9 cellular contexts compared by ENCODE assay signal in genomic region chr1:228794173-228794572, GRCh38. TPM values are rescaled to one million over a fixed set of nuclear protein-coding genes. Genes with fewer than 3 reads are reported as not detected.
DNase-seq lines count a peak whose midpoint lies in the region; ATAC-seq and TF ChIP-seq lines count a peak whose summit lies in the region.
"Had no signal": no experiment of that assay in that cellular context is flagged by ENCODE, and none has a peak within 500 bp of the region (broad histone marks: within the 10 kb centered on the region; RNA-seq: fewer than 3 reads in every experiment).

No MANE protein-coding gene starts in this region.

- H3K27me3 ChIP-seq in vagina (no peaks in the 10 kb centered on the region), upper lobe of right lung (no peaks in the 10 kb centered on the region)

- no peaks in the 10 kb centered on the region for H3K36me3 ChIP-seq in vagina
- H3K36me3 ChIP-seq in upper lobe of right lung: no peaks in the 10 kb centered on the region

- H3K27me3 Mint-ChIP-seq in activated CD8-positive, alpha-beta T cell treated with anti-CD3 and anti-CD28 coated beads, Interleukin-2, amount 10 ng/mL, durations not matched to agents 7 days and 5 days (ENCODE audit: low read depth): no peaks in the 10 kb centered on the region

- POLR2A ChIA-PET in activated CD8-positive, alpha-beta T cell treated with anti-CD3 and anti-CD28 coated beads, Interleukin-2, amount 10 ng/mL, durations not matched to agents 7 days and 5 days (lab: Charles Lee): interaction anchor here (0.8 to 2.6 kb wide), 3 partner anchors 10 to 59 kb away, joined by 3 to 18 read pairs (median 3); partner anchors contain the start of gene RHOU

- H3K4me1 Mint-ChIP-seq in activated CD8-positive, alpha-beta T cell treated with anti-CD3 and anti-CD28 coated beads, Interleukin-2, amount 10 ng/mL, durations not matched to agents 7 days and 5 days (ENCODE audit: low read depth): peaks cover 36% of the 10 kb centered on the region

- TF ChIP-seq POLR2A in vagina (IDR thresholded peaks at IDR 0.05): no peak

- H3K4me3 Mint-ChIP-seq in activated CD8-positive, alpha-beta T cell treated with anti-CD3 and anti-CD28 coated beads, Interleukin-2, amount 10 ng/mL, durations not matched to agents 7 days and 5 days: no peak overlapping the region

- intact Hi-C loops in vagina (cut with DNase I) (no loop called here), upper lobe of right lung (cut with DNase I) (no loop called here)

- peak; percentile 21 for DNase-seq in activated naive CD4-positive, alpha-beta T cell treated with Interleukin-2 at 50 U/mL for 16 hours
- DNase-seq in activated naive CD4-positive, alpha-beta T cell (lab: John Stamatoyannopoulos, UW): no peak
- DNase-seq in activated CD8-positive, alpha-beta T cell treated with anti-CD3 and anti-CD28 coated beads, Interleukin-2, amount 10 ng/mL, durations not matched to agents 7 days and 5 days: peak; percentile 66
- DNase-seq in stimulated activated naive CD8-positive, alpha-beta T cell treated with anti-CD3 and anti-CD28 coated beads, Interleukin-15, Interleukin-2, amounts not matched to agents 100 U/mL and 50 U/mL, for 24 hours: peak; percentile 16
- DNase-seq in vagina (ENCODE audit: extremely low spot score in 2 of 2) (no peak), upper lobe of right lung (no peak)
- DNase-seq: cerebellar nuclear complex had no signal

- no peak for TF ChIP-seq CTCF in vagina (IDR thresholded peaks at IDR 0.05)
- no peak for TF ChIP-seq CTCF in upper lobe of right lung (IDR thresholded peaks at IDR 0.05)

- no peak overlapping the region for H3K4me3 ChIP-seq in vagina
- no peak overlapping the region for H3K4me3 ChIP-seq in upper lobe of right lung

- H3K27ac Mint-ChIP-seq in activated CD8-positive, alpha-beta T cell treated with anti-CD3 and anti-CD28 coated beads, Interleukin-2, amount 10 ng/mL, durations not matched to agents 7 days and 5 days: no peak overlapping the region

- peak; percentile 58 for ATAC-seq in HG02884 (IDR thresholded peaks at IDR 0.05; ENCODE audit: unreplicated experiment)
- ATAC-seq in activated CD8-positive, alpha-beta T cell treated with anti-CD3 and anti-CD28 coated beads, Interleukin-2, amount 10 ng/mL, durations not matched to agents 7 days and 5 days: peak; percentile 76
- ATAC-seq in stimulated activated naive CD8-positive, alpha-beta T cell treated with anti-CD3 and anti-CD28 coated beads, Interleukin-15, Interleukin-2, amounts not matched to agents 100 U/mL and 50 U/mL, for 24 hours: peak; percentile 77
- ATAC-seq in HG03521 (IDR thresholded peaks at IDR 0.05; ENCODE audit: unreplicated experiment): no peak
- ATAC-seq in upper lobe of right lung: no peak

- H3K9me3 Mint-ChIP-seq in activated CD8-positive, alpha-beta T cell treated with anti-CD3 and anti-CD28 coated beads, Interleukin-2, amount 10 ng/mL, durations not matched to agents 7 days and 5 days (ENCODE audit: insufficient read depth): no peaks in the 10 kb centered on the region

- peaks cover 10% of the 10 kb centered on the region for H3K36me3 Mint-ChIP-seq in activated CD8-positive, alpha-beta T cell treated with anti-CD3 and anti-CD28 coated beads, Interleukin-2, amount 10 ng/mL, durations not matched to agents 7 days and 5 days (ENCODE audit: low read depth)

- CTCF ChIA-PET in activated CD8-positive, alpha-beta T cell treated with anti-CD3 and anti-CD28 coated beads, Interleukin-2, amount 10 ng/mL, durations not matched to agents 7 days and 5 days (lab: Charles Lee): interaction anchor here (0.7 to 5.9 kb wide), 12 partner anchors 9 to 1003 kb away, joined by 3 to 49 read pairs (median 3); partner anchors contain the start of gene RHOU

- H3K27ac ChIP-seq in vagina (no peak overlapping the region), upper lobe of right lung (no peak overlapping the region)

- H3K9me3 ChIP-seq in vagina (no peaks in the 10 kb centered on the region), upper lobe of right lung (no peaks in the 10 kb centered on the region)

- H3K4me1 ChIP-seq in vagina: no peaks in the 10 kb centered on the region
- H3K4me1 ChIP-seq in upper lobe of right lung: peaks cover 2% of the 10 kb centered on the region

RNA-seq across cellular contexts. Expression of gene RHOU, which starts 58.9 kb away (rescaled TPM):
- total RNA-seq in activated CD8-positive, alpha-beta T cell treated with anti-CD3 and anti-CD28 coated beads, Interleukin-2, amount 10 ng/mL, durations not matched to agents 7 days and 5 days: 1 to 10 TPM; 9.5 to 9.7 TPM
- total RNA-seq in vagina (10.8 TPM), upper lobe of right lung (21.0 TPM)

Comparison
In these comparisons a context has a peak if more than half of its experiments do, and no peak if none do; other contexts are left out.
1. DNase-seq: peak in activated naive CD4-positive, alpha-beta T cell treated with Interleukin-2 at 50 U/mL for 16 hours (single experiment), activated CD8-positive, alpha-beta T cell treated with anti-CD3 and anti-CD28 coated beads, Interleukin-2, amount 10 ng/mL, durations not matched to agents 7 days and 5 days (single experiment) and stimulated activated naive CD8-positive, alpha-beta T cell treated with anti-CD3 and anti-CD28 coated beads, Interleukin-15, Interleukin-2, amounts not matched to agents 100 U/mL and 50 U/mL, for 24 hours (single experiment); none in activated naive CD4-positive, alpha-beta T cell (0 of 4), vagina (0 of 2) and upper lobe of right lung (single experiment).
2. ATAC-seq: peak in HG02884 (single experiment), activated CD8-positive, alpha-beta T cell treated with anti-CD3 and anti-CD28 coated beads, Interleukin-2, amount 10 ng/mL, durations not matched to agents 7 days and 5 days (single experiment) and stimulated activated naive CD8-positive, alpha-beta T cell treated with anti-CD3 and anti-CD28 coated beads, Interleukin-15, Interleukin-2, amounts not matched to agents 100 U/mL and 50 U/mL, for 24 hours (single experiment); none in HG03521 (single experiment) and upper lobe of right lung (single experiment).